18 cellular contexts compared by ENCODE assay signal in the genomic region with DNA sequence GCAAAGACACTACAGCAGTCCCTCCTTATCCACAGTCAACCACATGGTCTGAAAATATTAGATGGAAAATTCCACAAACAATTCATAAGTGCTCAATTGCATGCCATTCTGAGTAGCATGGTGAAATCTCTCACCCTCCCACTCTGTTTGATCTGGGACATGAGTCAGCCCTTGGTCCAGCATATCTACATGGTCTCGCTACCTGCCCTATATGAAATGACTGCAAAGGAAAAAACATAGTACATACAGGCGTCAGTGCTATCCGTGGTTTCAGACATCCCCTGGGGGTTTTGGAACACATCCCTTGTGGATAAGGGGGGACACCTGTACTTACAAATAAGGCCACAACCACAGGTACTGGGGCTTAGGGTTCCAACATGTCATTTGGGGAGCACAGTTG.
DNase-seq lines count a peak whose midpoint lies in the region; ATAC-seq and TF ChIP-seq lines count a peak whose summit lies in the region.
"Had no signal": no experiment of that assay in that cellular context is flagged by ENCODE, and none has a peak within 500 bp of the region (broad histone marks: within the 10 kb centered on the region; RNA-seq: fewer than 3 reads in every experiment).

No MANE protein-coding gene starts in this region.

- H3K9me2 ChIP-seq in OCI-LY7 (ENCODE audit: insufficient read depth, low read length), result no peaks in the 10 kb centered on the region

- ATAC-seq in stimulated activated naive B cell treated with anti-CD40 and anti-IgM and Interleukin-4, amounts not matched to agents 10 μg/mL and 1 μg/mL and 100 μg/mL, for 72 hours (replicated peaks), result peak; percentile 47 to 66
- no peak for ATAC-seq in HG03159 (IDR thresholded peaks at IDR 0.05; ENCODE audit: unreplicated experiment)
- ATAC-seq: K562, right cardiac atrium had no signal

- H3K36me3 Mint-ChIP-seq in activated naive CD4-positive, alpha-beta T cell treated with anti-CD3 and anti-CD28 coated beads, Interleukin-2, amount 10 ng/mL, durations not matched to agents 7 days and 5 days, result peaks cover 7% of the 10 kb centered on the region
- H3K36me3 Mint-ChIP-seq in stimulated activated naive B cell treated with anti-CD40 and anti-IgM and Interleukin-4, amounts not matched to agents 10 μg/mL and 1 μg/mL and 100 μg/mL, for 72 hours, result peaks cover 31 to 51% of the 10 kb centered on the region in 2 donors
- H3K36me3 Mint-ChIP-seq: activated naive CD4-positive, alpha-beta T cell treated with anti-CD3 and anti-CD28 coated beads, Interleukin-2, amount 50 U/mL, for 24 hours had no signal

- peaks cover 25% of the 10 kb centered on the region for H3K27me3 Mint-ChIP-seq in activated naive CD4-positive, alpha-beta T cell treated with anti-CD3 and anti-CD28 coated beads, Interleukin-2, amount 10 ng/mL, durations not matched to agents 7 days and 5 days
- H3K27me3 Mint-ChIP-seq in stimulated activated naive B cell treated with anti-CD40 and anti-IgM and Interleukin-4, amounts not matched to agents 10 μg/mL and 1 μg/mL and 100 μg/mL, for 72 hours, result peaks cover 0 to 3% of the 10 kb centered on the region in 2 donors

- peak; percentile 21 for DNase-seq in activated naive CD4-positive, alpha-beta T cell treated with Interleukin-2 at 50 U/mL for 16 hours
- DNase-seq in activated naive CD4-positive, alpha-beta T cell treated with anti-CD3 and anti-CD28 coated beads, Interleukin-2, amount 10 ng/mL, durations not matched to agents 7 days and 5 days, result no peak
- DNase-seq in OCI-LY7 (ENCODE audit: low spot score) (no peak), choroid plexus epithelial cell (ENCODE audit: low read depth) (peak; percentile 61), NCI-H2029 treated with DMSO at 0.1 percent for 48 hours (lab: John Stamatoyannopoulos, UW) (no peak), NCI-H524 (lab: John Stamatoyannopoulos, UW) (no peak)
- no peak for DNase-seq in stimulated activated naive B cell treated with anti-CD40 and anti-IgM and Interleukin-4, amounts not matched to agents 10 μg/mL and 1 μg/mL and 100 μg/mL, for 72 hours
- DNase-seq: activated CD4-positive, CD25-positive, alpha-beta regulatory T cell treated with anti-CD3 and anti-CD28 coated beads, Interleukin-2, amount 50 U/mL, for 72 hours; GOT3; mesendoderm; NCI-H1694; NCI-H526 treated with DMSO at 0.1 percent for 48 hours; right cardiac atrium had no signal

- H3K27ac ChIP-seq in OCI-LY7 (ENCODE audit: low read depth, low read length, poor library complexity, severe bottlenecking), result no peak overlapping the region
- H3K27ac ChIP-seq: RWPE1 had no signal

- H3K4me3 ChIP-seq in OCI-LY7 (ENCODE audit: low read depth, low read length, poor library complexity, severe bottlenecking) (no peak overlapping the region), choroid plexus epithelial cell (ENCODE audit: low read depth, low read length) (no peak overlapping the region)
- H3K4me3 ChIP-seq: K562 had no signal

- BruUV-seq in OCI-LY7 (replicated peaks; lab: Mats Ljungman, UMichigan), result no TSS peak

- peaks cover 17% of the 10 kb centered on the region for H3K4me1 ChIP-seq in OCI-LY7 (ENCODE audit: insufficient read depth, low read length, poor library complexity, severe bottlenecking)

- intact Hi-C loops in OCI-LY7 (cut with micrococcal nuclease; ENCODE audit: unreplicated experiment), result no loop called here

- no peaks in the 10 kb centered on the region for H3K9me3 ChIP-seq in OCI-LY7 (ENCODE audit: low read length)

- CTCF ChIA-PET in activated naive CD4-positive, alpha-beta T cell treated with anti-CD3 and anti-CD28 coated beads, Interleukin-2, amount 10 ng/mL, durations not matched to agents 7 days and 5 days (lab: Charles Lee), result no interaction called here
- CTCF ChIA-PET in OCI-LY7 (lab: Charles Lee; ENCODE audit: unreplicated experiment), result no interaction called here

- no peak overlapping the region for H3K27ac Mint-ChIP-seq in activated naive CD4-positive, alpha-beta T cell treated with anti-CD3 and anti-CD28 coated beads, Interleukin-2, amount 10 ng/mL, durations not matched to agents 7 days and 5 days
- H3K27ac Mint-ChIP-seq in stimulated activated naive B cell treated with anti-CD40 and anti-IgM and Interleukin-4, amounts not matched to agents 10 μg/mL and 1 μg/mL and 100 μg/mL, for 72 hours, result no peak overlapping the region
- H3K27ac Mint-ChIP-seq: activated naive CD4-positive, alpha-beta T cell treated with anti-CD3 and anti-CD28 coated beads, Interleukin-2, amount 50 U/mL, for 24 hours; T-helper 1 cell treated with Interleukin-12 subunit alpha and Interleukin-12 subunit beta and Interleukin-4 antibody, amounts not matched to agents 30 μg/mL and 1 μg/mL, for 36 hours had no signal

- TF ChIP-seq CTCF in OCI-LY7 (conservative IDR thresholded peaks at IDR 0.05; ENCODE audit: low read length) (no peak), choroid plexus epithelial cell (conservative IDR thresholded peaks at IDR 0.05; ENCODE audit: low read depth, low read length) (no peak)

- POLR2A ChIA-PET in OCI-LY7 (lab: Charles Lee), result interaction anchor here (1.2 to 1.3 kb wide), 2 partner anchors 13 to 24 kb away, joined by 3 to 5 read pairs; no protein-coding TSS in a partner anchor

- no peak overlapping the region for H3K4me3 Mint-ChIP-seq in activated naive CD4-positive, alpha-beta T cell treated with anti-CD3 and anti-CD28 coated beads, Interleukin-2, amount 10 ng/mL, durations not matched to agents 7 days and 5 days
- H3K4me3 Mint-ChIP-seq in stimulated activated naive B cell treated with anti-CD40 and anti-IgM and Interleukin-4, amounts not matched to agents 10 μg/mL and 1 μg/mL and 100 μg/mL, for 72 hours, result no peak overlapping the region
- H3K4me3 Mint-ChIP-seq: activated naive CD4-positive, alpha-beta T cell treated with anti-CD3 and anti-CD28 coated beads, Interleukin-2, amount 50 U/mL, for 24 hours; T-helper 1 cell treated with Interleukin-12 subunit alpha and Interleukin-12 subunit beta and Interleukin-4 antibody, amounts not matched to agents 30 μg/mL and 1 μg/mL, for 36 hours had no signal

- H3K36me3 ChIP-seq in OCI-LY7 (ENCODE audit: insufficient read depth, low read length), result peaks cover 60% of the 10 kb centered on the region

- H2AFZ ChIP-seq in OCI-LY7 (ENCODE audit: low read length), result no peak overlapping the region

- H3K4me2 ChIP-seq in OCI-LY7 (ENCODE audit: low read length), result 0 out of 2 replicates have a peak overlapping the region, but pooled peaks have one; percentile 13

- H3K79me2 ChIP-seq in OCI-LY7 (ENCODE audit: insufficient read depth, low read depth, low read length), result no peaks in the 10 kb centered on the region

- H3K4me1 Mint-ChIP-seq in activated naive CD4-positive, alpha-beta T cell treated with anti-CD3 and anti-CD28 coated beads, Interleukin-2, amount 10 ng/mL, durations not matched to agents 7 days and 5 days, result no peaks in the 10 kb centered on the region
- H3K4me1 Mint-ChIP-seq in stimulated activated naive B cell treated with anti-CD40 and anti-IgM and Interleukin-4, amounts not matched to agents 10 μg/mL and 1 μg/mL and 100 μg/mL, for 72 hours, result peaks cover 16 to 32% of the 10 kb centered on the region in 2 donors
- H3K4me1 Mint-ChIP-seq: activated naive CD4-positive, alpha-beta T cell treated with anti-CD3 and anti-CD28 coated beads, Interleukin-2, amount 50 U/mL, for 24 hours had no signal

- H3K9me3 Mint-ChIP-seq in activated naive CD4-positive, alpha-beta T cell treated with anti-CD3 and anti-CD28 coated beads, Interleukin-2, amount 10 ng/mL, durations not matched to agents 7 days and 5 days, result peaks cover 2% of the 10 kb centered on the region
- H3K9me3 Mint-ChIP-seq in stimulated activated naive B cell treated with anti-CD40 and anti-IgM and Interleukin-4, amounts not matched to agents 10 μg/mL and 1 μg/mL and 100 μg/mL, for 72 hours, result peaks cover 11 to 16% of the 10 kb centered on the region in 2 donors
- H3K9me3 Mint-ChIP-seq: activated naive CD4-positive, alpha-beta T cell treated with anti-CD3 and anti-CD28 coated beads, Interleukin-2, amount 50 U/mL, for 24 hours had no signal

- H4K20me1 ChIP-seq in OCI-LY7 (ENCODE audit: insufficient read depth, low read length), result no peaks in the 10 kb centered on the region

Comparison
In these comparisons a context has a peak if more than half of its experiments do, and no peak if none do; other contexts are left out.
1. DNase-seq: peak in activated naive CD4-positive, alpha-beta T cell treated with Interleukin-2 at 50 U/mL for 16 hours (single experiment) and choroid plexus epithelial cell (single experiment); none in activated naive CD4-positive, alpha-beta T cell treated with anti-CD3 and anti-CD28 coated beads, Interleukin-2, amount 10 ng/mL, durations not matched to agents 7 days and 5 days (single experiment), OCI-LY7 (single experiment), stimulated activated naive B cell treated with anti-CD40 and anti-IgM and Interleukin-4, amounts not matched to agents 10 μg/mL and 1 μg/mL and 100 μg/mL, for 72 hours (single experiment), NCI-H2029 treated with DMSO at 0.1 percent for 48 hours (single experiment) and NCI-H524 (0 of 2).